ENCODE assay signal across 15 cellular contexts in the genomic region with DNA sequence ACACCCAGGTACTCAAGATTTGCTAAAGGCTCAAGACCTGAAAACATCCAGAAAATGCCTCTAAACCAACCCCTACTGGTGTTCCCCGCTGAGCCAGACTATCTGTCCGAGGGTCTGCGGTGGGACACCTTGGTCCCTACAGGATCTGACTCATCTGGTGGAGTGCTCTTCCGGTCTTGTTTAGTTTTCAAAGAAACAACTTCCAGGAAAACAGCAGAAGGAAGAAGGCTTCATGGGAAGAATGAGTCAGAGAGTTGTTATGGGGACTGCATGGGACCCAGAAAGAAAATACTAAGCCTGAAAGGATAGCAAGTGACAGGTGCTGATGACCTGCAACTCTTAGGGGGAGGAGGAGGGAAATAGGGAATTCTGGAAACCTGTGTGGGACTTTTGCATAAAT. TPM values are rescaled to one million over a fixed set of nuclear protein-coding genes. Genes with fewer than 3 reads are reported as not detected.
DNase-seq lines count a peak whose midpoint lies in the region; ATAC-seq, FAIRE-seq and TF ChIP-seq lines count a peak whose summit lies in the region.
"Had no signal": no experiment of that assay in that cellular context is flagged by ENCODE, and none has a peak within 500 bp of the region (broad histone marks: within the 10 kb centered on the region; RNA-seq: fewer than 3 reads in every experiment).

No MANE protein-coding gene starts in this region.

- no peaks in the 10 kb centered on the region for H3K9me3 ChIP-seq in CD8-positive, alpha-beta T cell (ENCODE audit: low read length)
- no peaks in the 10 kb centered on the region for H3K9me3 ChIP-seq in keratinocyte (ENCODE audit: control insufficient read depth, low read depth, low read length)
- H3K9me3 ChIP-seq: testis had no signal

- no peaks in the 10 kb centered on the region for H3K9me1 ChIP-seq in keratinocyte (ENCODE audit: control insufficient read depth, extremely low read depth, insufficient read depth, low read length)

- no peak overlapping the region for H3K4me2 ChIP-seq in keratinocyte (ENCODE audit: control insufficient read depth, extremely low read depth, insufficient read depth, low read depth, low read length)

- no peak overlapping the region for H3K27ac ChIP-seq in CD8-positive, alpha-beta T cell (ENCODE audit: low read depth, low read length)
- H3K27ac ChIP-seq in HL-60 (replicated peaks), result peak overlapping the region; percentile 3; the same call in 1 of the 2 replicates
- peak overlapping the region; percentile 19 for H3K27ac ChIP-seq in keratinocyte (ENCODE audit: control insufficient read depth, insufficient read depth, low read length)
- H3K27ac ChIP-seq: testis had no signal

- H3K9me3 Mint-ChIP-seq in CD8-positive, alpha-beta T cell, result no peaks in the 10 kb centered on the region
- no peaks in the 10 kb centered on the region for H3K9me3 Mint-ChIP-seq in activated CD4-positive, alpha-beta memory T cell treated with anti-CD3 and anti-CD28 coated beads for 36 hours

- H3K27me3 Mint-ChIP-seq in CD8-positive, alpha-beta T cell (ENCODE audit: low read depth), result no peaks in the 10 kb centered on the region
- H3K27me3 Mint-ChIP-seq in activated CD4-positive, alpha-beta memory T cell treated with anti-CD3 and anti-CD28 coated beads for 36 hours, result no peaks in the 10 kb centered on the region

- TF ChIP-seq CTCF in CD8-positive, alpha-beta T cell (IDR thresholded peaks at IDR 0.05), result no peak
- TF ChIP-seq CTCF in HL-60 (IDR thresholded peaks at IDR 0.05; ENCODE audit: insufficient read depth, low read length) (no peak), keratinocyte (optimal IDR thresholded peaks at IDR 0.05 in 1 of 3, IDR thresholded peaks at IDR 0.05 in 1 of 3, conservative IDR thresholded peaks at IDR 0.05 in 1 of 3; ENCODE audit: extremely low read depth in 1 of 3, insufficient read depth in 2 of 3, low read length in 3 of 3) (no peak)

- H3K4me1 Mint-ChIP-seq in CD8-positive, alpha-beta T cell (ENCODE audit: low read depth), result peaks cover 56% of the 10 kb centered on the region
- peaks cover 49% of the 10 kb centered on the region for H3K4me1 Mint-ChIP-seq in activated CD4-positive, alpha-beta memory T cell treated with anti-CD3 and anti-CD28 coated beads for 36 hours (ENCODE audit: low read depth)

- no peaks in the 10 kb centered on the region for H3K36me3 Mint-ChIP-seq in CD8-positive, alpha-beta T cell
- H3K36me3 Mint-ChIP-seq in activated CD4-positive, alpha-beta memory T cell treated with anti-CD3 and anti-CD28 coated beads for 36 hours, result no peaks in the 10 kb centered on the region

- POLR2A ChIA-PET in CD8-positive, alpha-beta T cell (lab: Charles Lee), result interaction anchor here (0.6 to 1.4 kb wide), 4 partner anchors 11 to 265 kb away, joined by 3 read pairs; no protein-coding TSS in a partner anchor
- POLR2A ChIA-PET in activated CD4-positive, alpha-beta memory T cell treated with anti-CD3 and anti-CD28 coated beads for 36 hours (lab: Charles Lee), result interaction anchor here (1.0 to 1.5 kb wide), 4 partner anchors 9 to 40 kb away, joined by 3 to 4 read pairs (median 3); no protein-coding TSS in a partner anchor

- H3K4me3 Mint-ChIP-seq in CD8-positive, alpha-beta T cell, result no peak overlapping the region
- no peak overlapping the region for H3K4me3 Mint-ChIP-seq in activated CD4-positive, alpha-beta memory T cell treated with anti-CD3 and anti-CD28 coated beads for 36 hours

- H3K79me2 ChIP-seq in keratinocyte (ENCODE audit: control insufficient read depth, insufficient read depth, low read length), result no peaks in the 10 kb centered on the region

- H2AFZ ChIP-seq in keratinocyte (ENCODE audit: control insufficient read depth, low read length), result no peak overlapping the region
- H2AFZ ChIP-seq: GM23248 had no signal

- intact Hi-C loops in CD8-positive, alpha-beta T cell (cut with DNase I, micrococcal nuclease), result no loop called here
- intact Hi-C loops in activated CD4-positive, alpha-beta memory T cell treated with anti-CD3 and anti-CD28 coated beads for 36 hours (cut with micrococcal nuclease), result loop anchor here (2.0 kb wide), 2 partner anchors 26 to 54 kb away; no protein-coding TSS in a partner anchor

- no peak for ATAC-seq in CD8-positive, alpha-beta T cell
- ATAC-seq: GM12878, sciatic nerve had no signal

- H3K4me1 ChIP-seq in CD8-positive, alpha-beta T cell (ENCODE audit: insufficient read depth, low read length), result peaks cover 39% of the 10 kb centered on the region
- peaks cover 23% of the 10 kb centered on the region for H3K4me1 ChIP-seq in keratinocyte (ENCODE audit: control insufficient read depth, extremely low read depth, insufficient read depth, low read length)
- H3K4me1 ChIP-seq: testis had no signal

- no peak overlapping the region for H3K4me3 ChIP-seq in CD8-positive, alpha-beta T cell (ENCODE audit: low read depth, low read length)
- no peak overlapping the region for H3K4me3 ChIP-seq in HL-60 (replicated peaks; ENCODE audit: insufficient read depth, low read length)
- H3K4me3 ChIP-seq in keratinocyte (ENCODE audit: control insufficient read depth in 2 of 3, extremely low read depth in 1 of 3, insufficient read depth in 2 of 3, low read depth in 1 of 3, low read length in 3 of 3), result no peak overlapping the region
- H3K4me3 ChIP-seq: GM12878, GM23248, testis had no signal

- CTCF ChIA-PET in CD8-positive, alpha-beta T cell (lab: Charles Lee), result interaction anchor here (3.8 kb wide), 1 partner anchor 14 kb away, joined by 17 read pairs; no protein-coding TSS in a partner anchor
- CTCF ChIA-PET in activated CD4-positive, alpha-beta memory T cell treated with anti-CD3 and anti-CD28 coated beads for 36 hours (lab: Charles Lee), result interaction anchor here (1.3 kb wide), 1 partner anchor 15 kb away, joined by 3 read pairs; no protein-coding TSS in a partner anchor

- dilution Hi-C loops in keratinocyte (cut with MboI; ENCODE audit: extremely low pct_ligation_motif_present, low sequenced_read_pairs), result no loop called here

- H3K9ac ChIP-seq in keratinocyte (ENCODE audit: control insufficient read depth, extremely low read depth, insufficient read depth, low read length), result no peak overlapping the region
- H3K9ac ChIP-seq: GM23248 had no signal

- no peaks in the 10 kb centered on the region for H3K36me3 ChIP-seq in CD8-positive, alpha-beta T cell (ENCODE audit: insufficient read depth, low read length)
- H3K36me3 ChIP-seq in keratinocyte (ENCODE audit: control insufficient read depth in 2 of 2, extremely low read depth in 1 of 2, insufficient read depth in 2 of 2, low read length in 2 of 2), result no peaks in the 10 kb centered on the region

- no peaks in the 10 kb centered on the region for H3K27me3 ChIP-seq in CD8-positive, alpha-beta T cell (ENCODE audit: insufficient read depth, low read length)
- H3K27me3 ChIP-seq in HL-60 (ENCODE audit: insufficient read depth, poor library complexity, severe bottlenecking), result no peaks in the 10 kb centered on the region
- H3K27me3 ChIP-seq in keratinocyte (ENCODE audit: control insufficient read depth, extremely low read depth, insufficient read depth, low read length), result no peaks in the 10 kb centered on the region
- H3K27me3 ChIP-seq: testis had no signal

- no peak for DNase-seq in CD8-positive, alpha-beta T cell
- DNase-seq in HL-60 (ENCODE audit: low read depth in 1 of 2, low spot score in 1 of 2) (no peak), keratinocyte (ENCODE audit: low read depth, low spot score) (no peak), mucosa of gallbladder (ENCODE audit: low spot score) (no peak), GM19239 (ENCODE audit: insufficient read length, low spot score) (no peak), NCI-H1417 (lab: John Stamatoyannopoulos, UW) (no peak)
- peak; percentile 52 for DNase-seq in activated CD4-positive, alpha-beta memory T cell treated with anti-CD3 and anti-CD28 coated beads for 36 hours
- no peak for DNase-seq in NK-92 treated with Interleukin-12 subunit alpha and Interleukin-12 subunit beta, amount 100 ng/mL, for 24 hours (lab: John Stamatoyannopoulos, UW)
- DNase-seq: activated gamma-delta T cell, NCI-H1092 treated with DMSO at 0.1 percent for 48 hours, SHP77 treated with DMSO at 0.1 percent for 48 hours, testis had no signal

- FAIRE-seq in keratinocyte (lab: Jason Lieb, UNC) (no peak), GM19239 (lab: Jason Lieb, UNC) (no peak)
- FAIRE-seq: GM12878 had no signal

- peak overlapping the region; percentile 18 for H3K27ac Mint-ChIP-seq in CD8-positive, alpha-beta T cell
- H3K27ac Mint-ChIP-seq in activated CD4-positive, alpha-beta memory T cell treated with anti-CD3 and anti-CD28 coated beads for 36 hours, result peak overlapping the region; percentile 85

- no peaks in the 10 kb centered on the region for H4K20me1 ChIP-seq in keratinocyte (ENCODE audit: control insufficient read depth, extremely low read depth, insufficient read depth, low read length)

RNA-seq across cellular contexts. Expression of a gene that starts 41.3 kb away (rescaled TPM):
- total RNA-seq in CD8-positive, alpha-beta T cell, result 1,000 to 10,000 TPM; 1,270 to 1,311 TPM
- total RNA-seq in activated CD4-positive, alpha-beta memory T cell treated with anti-CD3 and anti-CD28 coated beads for 36 hours, result 10 to 100 TPM; 78.4 to 79.8 TPM
- polyA plus RNA-seq in keratinocyte, result 27.1 to 52.4 TPM (median 48.5 TPM) in 3 replicates
- 190 TPM for polyA plus RNA-seq in keratinocyte (2011; ENCODE audit: low read depth)
- 38.1 and 45.1 TPM in 2 replicates for polyA plus RNA-seq in keratinocyte (2011; cell fraction: cytosol; rRNA removed)
- 77.7 and 84.9 TPM in 2 replicates for polyA plus RNA-seq in keratinocyte (2011; cell fraction: nucleus; rRNA removed)
- polyA plus RNA-seq in keratinocyte (2012; ENCODE audit: low replicate concordance), result 151 and 162 TPM in 2 replicates
- 7.8 to 24.2 TPM (median 16.0 TPM) in 3 replicates for polyA minus RNA-seq in keratinocyte
- polyA minus RNA-seq in keratinocyte (2011; cell fraction: cytosol; rRNA and poly(A)+ RNA removed), result 89.6 TPM
- polyA minus RNA-seq in keratinocyte (2011; cell fraction: nucleus; rRNA and poly(A)+ RNA removed), result 50.5 and 70.1 TPM in 2 replicates
- 209 TPM for total RNA-seq in mucosa of gallbladder
